ENCODE assay signal across 1 cellular context in the genomic region with DNA sequence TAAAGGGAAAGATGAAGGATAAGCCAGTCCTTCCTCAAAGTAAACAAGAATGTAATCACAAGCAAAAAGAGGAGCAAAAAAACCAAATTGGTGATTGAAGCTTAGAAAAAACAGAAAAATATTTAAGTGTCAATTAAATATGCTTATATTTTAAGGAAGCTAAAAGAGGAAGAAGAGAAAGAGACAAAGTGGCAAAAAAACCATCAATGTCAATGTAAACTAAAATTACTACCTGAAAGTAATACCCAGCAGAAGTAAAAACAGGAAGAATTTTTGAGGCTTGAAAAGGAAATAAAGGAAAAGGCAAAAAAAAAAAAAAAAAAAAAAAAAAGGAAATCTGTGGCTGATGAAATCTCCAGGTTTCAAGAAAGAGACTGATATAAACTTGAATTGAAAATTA.
TF ChIP-seq lines count a peak whose summit lies in the region.

No MANE protein-coding gene starts in this region.

TF ChIP-seq in GM23338, 12 proteins besides CTCF, POLR2A, EP300 and RAD21 (continued from another document):
- TF ChIP-seq ZNF114 (CRISPR knock-in tag; IDR thresholded peaks at IDR 0.05) (no peak), EZH2 (IDR thresholded peaks at IDR 0.05; ENCODE audit: low read depth, unreplicated experiment) (no peak)
TF ChIP-seq in GM23338: peak in this region for 0.
